ENCODE assay signal across 8 cellular contexts in genomic region chr1:222618880-222619321, GRCh38. TPM values are rescaled to one million over a fixed set of nuclear protein-coding genes. Genes with fewer than 3 reads are reported as not detected.
DNase-seq lines count a peak whose midpoint lies in the region; ATAC-seq, FAIRE-seq and TF ChIP-seq lines count a peak whose summit lies in the region.

No MANE protein-coding gene starts in this region.

- H3K9me3 ChIP-seq in OCI-LY7 (ENCODE audit: low read length), result no peaks in the 10 kb centered on the region
- no peaks in the 10 kb centered on the region for H3K9me3 ChIP-seq in small intestine (ENCODE audit: control insufficient read depth, low read depth)

- H3K4me1 Mint-ChIP-seq in MCF 10A (ENCODE audit: insufficient read depth, unreplicated experiment), result peaks cover 27% of the 10 kb centered on the region

- no peaks in the 10 kb centered on the region for H3K27me3 ChIP-seq in small intestine (ENCODE audit: control insufficient read depth in 2 of 2, insufficient read depth in 2 of 2, low read length in 2 of 2)

- no peaks in the 10 kb centered on the region for H3K9me3 Mint-ChIP-seq in MCF 10A (ENCODE audit: unreplicated experiment)

- H3K4me3 ChIP-seq in OCI-LY7 (ENCODE audit: low read depth, low read length, poor library complexity, severe bottlenecking) (peak overlapping the region; percentile 95), small intestine (ENCODE audit: low read depth in 1 of 2, low read length in 2 of 2) (peak overlapping the region; percentile 91 to 100)

- DNase-seq in GM10266 (ENCODE audit: extremely low spot score), result peak; percentile 36
- DNase-seq in OCI-LY7 (ENCODE audit: low spot score), result peak; percentile 22
- DNase-seq in MCF 10A (ENCODE audit: unreplicated experiment), result peak; percentile 43
- peak; percentile 47 for DNase-seq in iris pigment epithelial cell (ENCODE audit: low read depth)
- DNase-seq in small intestine, result peak; percentile 32
- DNase-seq in NCI-H226, result no peak

- WGBS in small intestine, 3 donors, result 10 to 17% (median 13%) methylated on average over 17 of the region's 17 CpGs

- peak overlapping the region; percentile 55 for H3K27ac ChIP-seq in 22Rv1
- no peak overlapping the region for H3K27ac ChIP-seq in OCI-LY7 (ENCODE audit: low read depth, low read length, poor library complexity, severe bottlenecking)
- no peak overlapping the region for H3K27ac ChIP-seq in small intestine (ENCODE audit: low read depth in 1 of 2, low read length in 1 of 2)

- intact Hi-C loops in OCI-LY7 (cut with micrococcal nuclease; ENCODE audit: unreplicated experiment) (no loop called here), MCF 10A (cut with micrococcal nuclease) (no loop called here)

- H2AFZ ChIP-seq in OCI-LY7 (ENCODE audit: low read length), result peak overlapping the region; percentile 79; the same call in 1 of the 2 replicates

- H3K27ac Mint-ChIP-seq in MCF 10A (ENCODE audit: low read depth, unreplicated experiment), result peak overlapping the region; percentile 23

- POLR2A ChIA-PET in OCI-LY7 (lab: Charles Lee), result interaction anchor here (0.6 to 1.7 kb wide), 6 partner anchors 12 to 94 kb away, joined by 3 to 8 read pairs (median 4); partner anchors contain the start of gene BROX
- POLR2A ChIA-PET in MCF 10A (lab: Yijun Ruan, JAX), result interaction anchor here (0.6 to 6.5 kb wide), 13 partner anchors 10 to 154 kb away, joined by 3 to 50 read pairs (median 6); partner anchors contain the start of genes AIDA, BROX and TAF1A

- no peaks in the 10 kb centered on the region for H4K20me1 ChIP-seq in OCI-LY7 (ENCODE audit: insufficient read depth, low read length)

- H3K9me2 ChIP-seq in OCI-LY7 (ENCODE audit: insufficient read depth, low read length), result no peaks in the 10 kb centered on the region

- H3K36me3 Mint-ChIP-seq in MCF 10A (ENCODE audit: insufficient read depth, unreplicated experiment), result peaks cover 30% of the 10 kb centered on the region

- H3K4me3 Mint-ChIP-seq in MCF 10A (ENCODE audit: unreplicated experiment), result peak overlapping the region; percentile 79

- peaks cover 12% of the 10 kb centered on the region for H3K27me3 Mint-ChIP-seq in MCF 10A (ENCODE audit: insufficient read depth, unreplicated experiment)

- no peak for ATAC-seq in HG02885 (IDR thresholded peaks at IDR 0.05; ENCODE audit: poor library complexity, unreplicated experiment)

- no peaks in the 10 kb centered on the region for H3K79me2 ChIP-seq in OCI-LY7 (ENCODE audit: insufficient read depth, low read depth, low read length)

- H3K36me3 ChIP-seq in OCI-LY7 (ENCODE audit: insufficient read depth, low read length) (no peaks in the 10 kb centered on the region), small intestine (ENCODE audit: control insufficient read depth in 2 of 2, insufficient read depth in 2 of 2, low read length in 2 of 2) (no peaks in the 10 kb centered on the region)

- H3K4me1 ChIP-seq in OCI-LY7 (ENCODE audit: insufficient read depth, low read length, poor library complexity, severe bottlenecking), result peaks cover 13% of the 10 kb centered on the region
- peaks cover 0 to 2% of the 10 kb centered on the region in 2 donors for H3K4me1 ChIP-seq in small intestine (ENCODE audit: control insufficient read depth in 2 of 2, insufficient read depth in 1 of 2, low read depth in 1 of 2, low read length in 1 of 2)

- BruUV-seq in OCI-LY7 (replicated peaks; lab: Mats Ljungman, UMichigan) (no TSS peak), MCF 10A (replicated peaks; lab: Mats Ljungman, UMichigan) (no TSS peak)

- CTCF ChIA-PET in OCI-LY7 (lab: Charles Lee; ENCODE audit: unreplicated experiment), result interaction anchor here (0.7 to 1.0 kb wide), 2 partner anchors 16 to 1849 kb away, joined by 3 read pairs; no protein-coding TSS in a partner anchor
- CTCF ChIA-PET in MCF 10A (lab: Yijun Ruan, JAX), result interaction anchor here (0.6 to 7.6 kb wide), 7 partner anchors 10 to 1117 kb away, joined by 4 to 81 read pairs (median 9); no protein-coding TSS in a partner anchor

- TF ChIP-seq CTCF in 22Rv1 (IDR thresholded peaks at IDR 0.05), result no peak
- no peak for TF ChIP-seq CTCF in GM10266 (IDR thresholded peaks at IDR 0.05; ENCODE audit: control insufficient read depth, insufficient read depth, low read depth, missing control alignments)
- TF ChIP-seq CTCF in OCI-LY7 (conservative IDR thresholded peaks at IDR 0.05; ENCODE audit: low read length), result no peak
- no peak for TF ChIP-seq CTCF in MCF 10A (IDR thresholded peaks at IDR 0.05; ENCODE audit: unreplicated experiment)

- peak overlapping the region; percentile 75 for H3K4me2 ChIP-seq in OCI-LY7 (ENCODE audit: low read length)

- FAIRE-seq in small intestine (lab: Jason Lieb, UNC), result no peak

RNA-seq across cellular contexts. Expression of gene MIA3, which starts 1.0 kb away (rescaled TPM):
- 23.5 and 30.7 TPM in 2 replicates for total RNA-seq in OCI-LY7 (2014; rRNA removed; shearing (Covaris generic))
- total RNA-seq in OCI-LY7 (2022), result 56.5 and 57.1 TPM in 2 replicates
- total RNA-seq in MCF 10A (2022), result 166 and 203 TPM in 2 replicates
- polyA plus RNA-seq in small intestine, result 10 to 100 TPM; 14.3 to 24.6 (median 21.5) TPM

RNA-seq across cellular contexts. Expression of gene TAF1A, which starts 29.2 kb away (rescaled TPM):
- total RNA-seq in OCI-LY7 (2014; rRNA removed; shearing (Covaris generic)), result 10.9 and 13.3 TPM in 2 replicates
- total RNA-seq in OCI-LY7 (2022) (18.3 and 19.2 TPM in 2 replicates), MCF 10A (2022) (38.2 and 39.3 TPM in 2 replicates)
- 1 to 10 TPM in 2 of 3 donors, under 1 TPM in 1; 0.45 to 2.4 (median 2.3) TPM for polyA plus RNA-seq in small intestine
